8 cellular contexts compared by ENCODE assay signal in the genomic region with DNA sequence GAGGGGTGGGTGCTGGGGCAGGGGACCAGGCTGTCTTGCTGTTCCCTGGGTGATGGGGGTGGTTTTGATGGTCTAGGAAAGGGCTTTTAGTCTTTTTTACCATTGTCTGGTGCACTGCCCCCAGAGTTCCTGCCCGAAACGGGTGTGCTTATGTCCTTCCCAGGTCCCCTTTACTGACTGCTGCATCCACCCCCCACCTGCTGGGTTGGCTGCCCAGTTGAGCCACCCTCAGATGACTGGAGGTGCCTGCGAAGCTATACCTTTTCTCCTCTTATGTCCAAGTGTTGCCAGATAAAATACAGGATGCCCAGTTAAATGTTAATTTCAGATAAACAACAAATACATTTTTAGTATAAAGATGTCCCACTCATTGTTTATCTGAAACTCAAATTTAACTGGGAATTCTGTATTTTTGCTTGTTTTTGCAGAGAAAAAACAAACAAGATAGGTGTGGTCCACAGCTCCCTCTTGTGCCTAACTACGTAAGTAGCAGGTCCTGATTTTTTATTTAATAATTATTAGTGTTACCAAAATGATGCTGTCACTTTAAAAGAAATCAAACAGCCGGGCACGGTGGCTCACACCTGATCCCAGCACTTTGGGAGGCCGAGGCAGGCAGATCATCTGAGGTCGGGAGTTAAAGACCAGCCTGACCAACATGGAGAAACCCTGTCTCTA. TPM values are rescaled to one million over a fixed set of nuclear protein-coding genes. Genes with fewer than 3 reads are reported as not detected.
A peak's percentile ranks its signal among the peaks of the same experiment; 100 is the strongest.
DNase-seq lines count a peak whose midpoint lies in the region; ATAC-seq and TF ChIP-seq lines count a peak whose summit lies in the region.

No MANE protein-coding gene starts in this region.

- H3K4me3 ChIP-seq in GM12875 (ENCODE audit: low read depth, low read length) (no peak overlapping the region), adipocyte (ENCODE audit: low read length) (no peak overlapping the region)
- H3K4me3 ChIP-seq in CD4-positive, alpha-beta memory T cell (ENCODE audit: low read length in 2 of 2): no peak overlapping the region

- intact Hi-C loops in CD4-positive, alpha-beta memory T cell (cut with micrococcal nuclease): no loop called here

- H3K4me1 ChIP-seq in adipocyte (ENCODE audit: control insufficient read depth, insufficient read depth, low read length): no peaks in the 10 kb centered on the region
- H3K4me1 ChIP-seq in CD4-positive, alpha-beta memory T cell (ENCODE audit: insufficient read depth, low read length): no peaks in the 10 kb centered on the region

- no peaks in the 10 kb centered on the region for H3K36me3 Mint-ChIP-seq in CD4-positive, alpha-beta memory T cell

- peaks cover 0 to 11% (median 4%) of the 10 kb centered on the region in 8 donors for H3K9me3 Mint-ChIP-seq in CD4-positive, alpha-beta memory T cell

- H3K27me3 ChIP-seq in adipocyte (replicated peaks; ENCODE audit: control insufficient read depth, insufficient read depth, low read length) (peaks cover 3% of the 10 kb centered on the region), layer of hippocampus (ENCODE audit: control insufficient read depth, insufficient read depth, low read length) (no peaks in the 10 kb centered on the region)
- peaks cover 9% of the 10 kb centered on the region for H3K27me3 ChIP-seq in CD4-positive, alpha-beta memory T cell (ENCODE audit: insufficient read depth, low read length)

- H3K4me1 Mint-ChIP-seq in CD4-positive, alpha-beta memory T cell: no peaks in the 10 kb centered on the region

- peaks cover 15 to 24% of the 10 kb centered on the region in 2 donors for H3K27me3 Mint-ChIP-seq in CD4-positive, alpha-beta memory T cell

- ATAC-seq in GM21576 (IDR thresholded peaks at IDR 0.05; ENCODE audit: unreplicated experiment) (no peak), GM18868 (IDR thresholded peaks at IDR 0.05; ENCODE audit: unreplicated experiment) (no peak)

- peak; percentile 79 for TF ChIP-seq CTCF in 22Rv1 (IDR thresholded peaks at IDR 0.05)
- TF ChIP-seq CTCF in GM12875 (IDR thresholded peaks at IDR 0.05; ENCODE audit: borderline replicate concordance, insufficient read depth, low read depth, low read length): peak; percentile 25; the same call in 1 of the 2 replicates

- CTCF ChIA-PET in CD4-positive, alpha-beta memory T cell (lab: Charles Lee; ENCODE audit: partially characterized antibody): interaction anchor here (2.0 kb wide), 1 partner anchor 111 kb away, joined by 14 read pairs; no protein-coding TSS in a partner anchor

- H3K9ac ChIP-seq in adipocyte (ENCODE audit: low read length): no peak overlapping the region

- no peaks in the 10 kb centered on the region for H3K36me3 ChIP-seq in adipocyte (ENCODE audit: control insufficient read depth, insufficient read depth, low read length, severe bottlenecking)
- no peaks in the 10 kb centered on the region for H3K36me3 ChIP-seq in CD4-positive, alpha-beta memory T cell (ENCODE audit: insufficient read depth, low read length)

- H3K9me3 ChIP-seq in adipocyte (ENCODE audit: control insufficient read depth, low read length): peaks cover 7% of the 10 kb centered on the region
- no peaks in the 10 kb centered on the region for H3K9me3 ChIP-seq in CD4-positive, alpha-beta memory T cell (ENCODE audit: control insufficient read depth in 1 of 2, low read length in 2 of 2)

- POLR2A ChIA-PET in CD4-positive, alpha-beta memory T cell (lab: Charles Lee; ENCODE audit: partially characterized antibody): no interaction called here

- H3K27ac Mint-ChIP-seq in CD4-positive, alpha-beta memory T cell: no peak overlapping the region

- no peak overlapping the region for H3K4me3 Mint-ChIP-seq in CD4-positive, alpha-beta memory T cell

- H3K27ac ChIP-seq in 22Rv1 (no peak overlapping the region), layer of hippocampus (ENCODE audit: low read depth, low read length) (peak overlapping the region; percentile 30)
- no peak overlapping the region for H3K27ac ChIP-seq in CD4-positive, alpha-beta memory T cell (ENCODE audit: low read depth, low read length)

- peak; percentile 77 for DNase-seq in adipocyte (ENCODE audit: low read depth)
- no peak for DNase-seq in CD4-positive, alpha-beta memory T cell
- no peak for DNase-seq in activated naive CD4-positive, alpha-beta T cell treated with anti-CD3 and anti-CD28 coated beads, Interleukin-2, amount 50 U/mL, for 16 hours

RNA-seq across cellular contexts. Expression of gene RPP14, which starts 6.1 kb away (rescaled TPM):
- 10 to 100 TPM; 15.1 to 15.4 TPM for total RNA-seq in CD4-positive, alpha-beta memory T cell
- 1 to 10 TPM; 6.1 to 6.3 TPM for polyA plus RNA-seq in CD4-positive, alpha-beta memory T cell

RNA-seq across cellular contexts. Expression of gene HTD2, which starts 6.3 kb away (rescaled TPM):
- 10 to 100 TPM in 1 of 2 experiments, 1 to 10 TPM in 1; 9.2 to 10.5 TPM for total RNA-seq in CD4-positive, alpha-beta memory T cell
- 10 to 100 TPM; 25.1 to 28.8 TPM for polyA plus RNA-seq in CD4-positive, alpha-beta memory T cell

RNA-seq across cellular contexts. Expression of gene PXK, which starts 32.7 kb away (rescaled TPM):
- 10 to 100 TPM; 20.0 to 20.2 TPM for total RNA-seq in CD4-positive, alpha-beta memory T cell
- polyA plus RNA-seq in CD4-positive, alpha-beta memory T cell: 10 to 100 TPM; 23.5 to 28.7 TPM
